ENCODE assay signal across 8 cellular contexts in genomic region chr17:19867094-19867653, GRCh38. TPM values are rescaled to one million over a fixed set of nuclear protein-coding genes. Genes with fewer than 3 reads are reported as not detected.
DNase-seq lines count a peak whose midpoint lies in the region; ATAC-seq and TF ChIP-seq lines count a peak whose summit lies in the region.

No MANE protein-coding gene starts in this region.

- no peaks in the 10 kb centered on the region for H3K9me3 ChIP-seq in endodermal cell (ENCODE audit: control insufficient read depth, low read length)

- CTCF ChIA-PET in activated CD8-positive, alpha-beta T cell treated with anti-CD3 and anti-CD28 coated beads, Interleukin-2, amount 10 ng/mL, durations not matched to agents 7 days and 5 days (lab: Charles Lee), result interaction anchor here (0.6 to 1.8 kb wide), 4 partner anchors 8 to 1186 kb away, joined by 3 to 7 read pairs (median 4); no protein-coding TSS in a partner anchor

- H3K27ac ChIP-seq in endodermal cell (ENCODE audit: low read depth, low read length), result peak overlapping the region; percentile 73

- 0% methylated on average over 31 to 68 of the region's 68 CpGs for WGBS in endodermal cell (ENCODE audit: insufficient coverage in 1 of 2, insufficient read length in 1 of 2), 2 experiments

- H3K36me3 Mint-ChIP-seq in activated CD8-positive, alpha-beta T cell treated with anti-CD3 and anti-CD28 coated beads, Interleukin-2, amount 10 ng/mL, durations not matched to agents 7 days and 5 days (ENCODE audit: low read depth), result peaks cover 1% of the 10 kb centered on the region
- peaks cover 11% of the 10 kb centered on the region for H3K36me3 Mint-ChIP-seq in endodermal cell (ENCODE audit: low read depth)

- no peaks in the 10 kb centered on the region for H3K27me3 ChIP-seq in endodermal cell (ENCODE audit: control insufficient read depth, insufficient read depth, low read length, poor library complexity, severe bottlenecking)

- H3K9ac ChIP-seq in endodermal cell (ENCODE audit: extremely low read depth, low read length, poor library complexity, severe bottlenecking), result peak overlapping the region; percentile 59

- peak; percentile 83 for ATAC-seq in activated CD8-positive, alpha-beta T cell treated with anti-CD3 and anti-CD28 coated beads, Interleukin-2, amount 10 ng/mL, durations not matched to agents 7 days and 5 days
- no peak for ATAC-seq in HG03457 (IDR thresholded peaks at IDR 0.05; ENCODE audit: unreplicated experiment)

- DNase-seq in Daoy (ENCODE audit: low read depth) (peak; percentile 70), HFF-Myc (ENCODE audit: extremely low read depth, low read depth) (no peak), NCI-H510A treated with DMSO at 0.1 percent for 48 hours (lab: John Stamatoyannopoulos, UW) (peak; percentile 69), endodermal cell (peak; percentile 95), medulla oblongata (ENCODE audit: extremely low spot score) (peak; percentile 79)
- DNase-seq in activated CD8-positive, alpha-beta T cell treated with anti-CD3 and anti-CD28 coated beads, Interleukin-2, amount 10 ng/mL, durations not matched to agents 7 days and 5 days, result peak; percentile 66
- peak in 2 of 3 experiments; percentile 19 to 44 for DNase-seq in stimulated activated CD4-positive, alpha-beta T cell treated with anti-CD3 and anti-CD28 coated beads, TNF-alpha, amount 100 ng/mL, for 24 hours (ENCODE audit: low read depth in 3 of 3)

- H3K4me1 Mint-ChIP-seq in activated CD8-positive, alpha-beta T cell treated with anti-CD3 and anti-CD28 coated beads, Interleukin-2, amount 10 ng/mL, durations not matched to agents 7 days and 5 days (ENCODE audit: low read depth), result peaks cover 16% of the 10 kb centered on the region
- H3K4me1 Mint-ChIP-seq in endodermal cell, result peaks cover 3% of the 10 kb centered on the region

- peak overlapping the region; percentile 74 for H3K27ac Mint-ChIP-seq in activated CD8-positive, alpha-beta T cell treated with anti-CD3 and anti-CD28 coated beads, Interleukin-2, amount 10 ng/mL, durations not matched to agents 7 days and 5 days
- peak overlapping the region; percentile 88 for H3K27ac Mint-ChIP-seq in endodermal cell

- H3K4me3 ChIP-seq in HFF-Myc (replicated peaks; ENCODE audit: low read depth, low read length) (peak overlapping the region; percentile 63), endodermal cell (ENCODE audit: low read length) (peak overlapping the region; percentile 92)

- H3K36me3 ChIP-seq in endodermal cell (ENCODE audit: control insufficient read depth, insufficient read depth, low read length), result peaks cover 6% of the 10 kb centered on the region

- POLR2A ChIA-PET in activated CD8-positive, alpha-beta T cell treated with anti-CD3 and anti-CD28 coated beads, Interleukin-2, amount 10 ng/mL, durations not matched to agents 7 days and 5 days (lab: Charles Lee), result interaction anchor here (0.6 to 2.6 kb wide), 4 partner anchors 10 to 413 kb away, joined by 3 to 9 read pairs (median 4); partner anchors contain the start of gene AKAP10

- H3K4me1 ChIP-seq in endodermal cell (ENCODE audit: control insufficient read depth, insufficient read depth, low read length), result no peaks in the 10 kb centered on the region

- H3K27me3 Mint-ChIP-seq in activated CD8-positive, alpha-beta T cell treated with anti-CD3 and anti-CD28 coated beads, Interleukin-2, amount 10 ng/mL, durations not matched to agents 7 days and 5 days (ENCODE audit: low read depth), result no peaks in the 10 kb centered on the region
- peaks cover 15% of the 10 kb centered on the region for H3K27me3 Mint-ChIP-seq in endodermal cell (ENCODE audit: insufficient read depth)

- H3K9me3 Mint-ChIP-seq in activated CD8-positive, alpha-beta T cell treated with anti-CD3 and anti-CD28 coated beads, Interleukin-2, amount 10 ng/mL, durations not matched to agents 7 days and 5 days (ENCODE audit: insufficient read depth), result no peaks in the 10 kb centered on the region
- H3K9me3 Mint-ChIP-seq in endodermal cell, result no peaks in the 10 kb centered on the region

- H3K4me3 Mint-ChIP-seq in activated CD8-positive, alpha-beta T cell treated with anti-CD3 and anti-CD28 coated beads, Interleukin-2, amount 10 ng/mL, durations not matched to agents 7 days and 5 days, result peak overlapping the region; percentile 83
- peak overlapping the region; percentile 75 for H3K4me3 Mint-ChIP-seq in endodermal cell

- TF ChIP-seq CTCF in HFF-Myc (IDR thresholded peaks at IDR 0.05; ENCODE audit: low read depth, low read length, missing control alignments) (peak; percentile 38), endodermal cell (conservative IDR thresholded peaks at IDR 0.05) (peak; percentile 57)

RNA-seq across cellular contexts. Expression of gene ULK2, which starts 0.6 kb away (rescaled TPM):
- total RNA-seq in Daoy (2014; rRNA removed; shearing (Covaris generic)), result 6.9 and 7.2 TPM in 2 replicates
- total RNA-seq in activated CD8-positive, alpha-beta T cell treated with anti-CD3 and anti-CD28 coated beads, Interleukin-2, amount 10 ng/mL, durations not matched to agents 7 days and 5 days, result 1 to 10 TPM; 8.7 to 9.5 TPM
- total RNA-seq in endodermal cell, result 10 to 100 TPM; 19.5 to 33.7 TPM
- 33.4 TPM for polyA plus RNA-seq in endodermal cell (2013, experiment 1 of 2)
- polyA plus RNA-seq in endodermal cell (2013, experiment 2 of 2), result 27.4 TPM
